Comparison of ENCODE assay signal across 12 cellular contexts in genomic region chr9:137705906-137706305, GRCh38.
A peak's percentile ranks its signal among the peaks of the same experiment; 100 is the strongest.
DNase-seq lines count a peak whose midpoint lies in the region; ATAC-seq and TF ChIP-seq lines count a peak whose summit lies in the region.
"Had no signal": no experiment of that assay in that cellular context is flagged by ENCODE, and none has a peak within 500 bp of the region (broad histone marks: within the 10 kb centered on the region; RNA-seq: fewer than 3 reads in every experiment).

No MANE protein-coding gene starts in this region.

- H3K27ac Mint-ChIP-seq in activated T-cell treated with anti-CD3 and anti-CD28 coated beads, Interleukin-2, amount 50 U/mL, for 24 hours: peak overlapping the region; percentile 32
- H3K27ac Mint-ChIP-seq in stimulated activated effector memory CD8-positive, alpha-beta T cell treated with anti-CD3 and anti-CD28 coated beads, Interleukin-12 subunit alpha, Interleukin-12 subunit beta, amount 100 ng/mL, for 72 hours: peak overlapping the region; percentile 81
- no peak overlapping the region for H3K27ac Mint-ChIP-seq in neural progenitor cell

- H3K27me3 Mint-ChIP-seq in activated T-cell treated with anti-CD3 and anti-CD28 coated beads, Interleukin-2, amount 50 U/mL, for 24 hours: no peaks in the 10 kb centered on the region
- H3K27me3 Mint-ChIP-seq in activated T-cell treated with anti-CD3 and anti-CD28 coated beads, Interleukin-2, amount 50 U/mL, for 4 hours (ENCODE audit: low read depth): no peaks in the 10 kb centered on the region
- no peaks in the 10 kb centered on the region for H3K27me3 Mint-ChIP-seq in neural progenitor cell (ENCODE audit: insufficient read depth, low read depth)

- no peaks in the 10 kb centered on the region for H3K9me2 ChIP-seq in OCI-LY7 (ENCODE audit: insufficient read depth, low read length)

- peaks cover 12% of the 10 kb centered on the region for H3K9me3 Mint-ChIP-seq in activated T-cell treated with anti-CD3 and anti-CD28 coated beads, Interleukin-2, amount 50 U/mL, for 24 hours
- H3K9me3 Mint-ChIP-seq in activated T-cell treated with anti-CD3 and anti-CD28 coated beads, Interleukin-2, amount 50 U/mL, for 4 hours: peaks cover 14% of the 10 kb centered on the region
- peaks cover 8% of the 10 kb centered on the region for H3K9me3 Mint-ChIP-seq in stimulated activated effector memory CD8-positive, alpha-beta T cell treated with anti-CD3 and anti-CD28 coated beads, Interleukin-12 subunit alpha, Interleukin-12 subunit beta, amount 100 ng/mL, for 72 hours
- H3K9me3 Mint-ChIP-seq in neural progenitor cell: peaks cover 20% of the 10 kb centered on the region

- H3K4me3 ChIP-seq in OCI-LY7 (ENCODE audit: low read depth, low read length, poor library complexity, severe bottlenecking): peak overlapping the region; percentile 19
- no peak overlapping the region for H3K4me3 ChIP-seq in neural progenitor cell
- H3K4me3 ChIP-seq in tibial nerve: no peak overlapping the region
- H3K4me3 ChIP-seq: left ventricle myocardium inferior, pancreas had no signal

- H3K4me2 ChIP-seq in OCI-LY7 (ENCODE audit: low read length): peak overlapping the region; percentile 72
- no peak overlapping the region for H3K4me2 ChIP-seq in neural progenitor cell

- no peak for DNase-seq in activated T-cell treated with anti-CD3 and anti-CD28 coated beads, Interleukin-2, amount 50 U/mL, for 24 hours
- no peak for DNase-seq in activated T-cell treated with anti-CD3 and anti-CD28 coated beads, Interleukin-2, amount 50 U/mL, for 4 hours
- DNase-seq in OCI-LY7 (ENCODE audit: low spot score) (no peak), neural progenitor cell (ENCODE audit: low spot score) (no peak), tibial nerve (ENCODE audit: low spot score in 2 of 2) (no peak)
- DNase-seq in stimulated activated effector memory CD8-positive, alpha-beta T cell treated with anti-CD3 and anti-CD28 coated beads, Interleukin-12 subunit alpha, Interleukin-12 subunit beta, amount 100 ng/mL, for 72 hours (ENCODE audit: low spot score in 2 of 2): no peak
- DNase-seq: foreskin fibroblast, left ventricle myocardium inferior, pancreas, T1000 had no signal

- BruUV-seq in OCI-LY7 (replicated peaks; lab: Mats Ljungman, UMichigan): no TSS peak

- ATAC-seq in activated T-cell treated with anti-CD3 and anti-CD28 coated beads, Interleukin-2, amount 50 U/mL, for 4 hours: no peak
- ATAC-seq in GM21529 (IDR thresholded peaks at IDR 0.05; ENCODE audit: unreplicated experiment) (peak; percentile 39), GM21528 (IDR thresholded peaks at IDR 0.05; ENCODE audit: low FRiP score, unreplicated experiment) (no peak)
- peak; percentile 44 for ATAC-seq in stimulated activated effector memory CD8-positive, alpha-beta T cell treated with anti-CD3 and anti-CD28 coated beads, Interleukin-12 subunit alpha, Interleukin-12 subunit beta, amount 100 ng/mL, for 72 hours
- ATAC-seq: pancreas had no signal

- intact Hi-C loops in OCI-LY7 (cut with micrococcal nuclease; ENCODE audit: unreplicated experiment): no loop called here

- H3K9me3 ChIP-seq in OCI-LY7 (ENCODE audit: low read length) (peaks cover 18% of the 10 kb centered on the region), neural progenitor cell (ENCODE audit: low read depth) (no peaks in the 10 kb centered on the region), tibial nerve (peaks cover 0 to 14% (median 0%) of the 10 kb centered on the region in 4 donors)
- H3K9me3 ChIP-seq: pancreas had no signal

- WGBS in tibial nerve, 2 donors: 62 to 73% methylated on average over 6 to 10 of the region's 10 CpGs

- H2AFZ ChIP-seq in OCI-LY7 (ENCODE audit: low read length) (no peak overlapping the region), neural progenitor cell (replicated peaks) (no peak overlapping the region)

- POLR2A ChIA-PET in OCI-LY7 (lab: Charles Lee): no interaction called here

- H3K27ac ChIP-seq in OCI-LY7 (ENCODE audit: low read depth, low read length, poor library complexity, severe bottlenecking): peak overlapping the region; percentile 56
- H3K27ac ChIP-seq in neural progenitor cell: no peak overlapping the region
- H3K27ac ChIP-seq in tibial nerve: no peak overlapping the region
- H3K27ac ChIP-seq: left ventricle myocardium inferior, pancreas had no signal

- H3K36me3 ChIP-seq in OCI-LY7 (ENCODE audit: insufficient read depth, low read length) (peaks cover 61% of the 10 kb centered on the region), neural progenitor cell (peaks cover 10% of the 10 kb centered on the region), tibial nerve (peaks cover 0 to 10% (median 0%) of the 10 kb centered on the region in 3 donors)
- H3K36me3 ChIP-seq: pancreas had no signal

- CTCF ChIA-PET in OCI-LY7 (lab: Charles Lee; ENCODE audit: unreplicated experiment): no interaction called here

- peaks cover 46% of the 10 kb centered on the region for H3K36me3 Mint-ChIP-seq in activated T-cell treated with anti-CD3 and anti-CD28 coated beads, Interleukin-2, amount 50 U/mL, for 24 hours (ENCODE audit: low read depth)
- H3K36me3 Mint-ChIP-seq in activated T-cell treated with anti-CD3 and anti-CD28 coated beads, Interleukin-2, amount 50 U/mL, for 4 hours (ENCODE audit: insufficient read depth): peaks cover 8% of the 10 kb centered on the region
- H3K36me3 Mint-ChIP-seq in stimulated activated effector memory CD8-positive, alpha-beta T cell treated with anti-CD3 and anti-CD28 coated beads, Interleukin-12 subunit alpha, Interleukin-12 subunit beta, amount 100 ng/mL, for 72 hours: peaks cover 12% of the 10 kb centered on the region
- H3K36me3 Mint-ChIP-seq in neural progenitor cell: peaks cover 19% of the 10 kb centered on the region

- no peak for TF ChIP-seq CTCF in OCI-LY7 (conservative IDR thresholded peaks at IDR 0.05; ENCODE audit: low read length)
- no peak for TF ChIP-seq CTCF in neural progenitor cell (IDR thresholded peaks at IDR 0.05)
- no peak for TF ChIP-seq CTCF in tibial nerve (IDR thresholded peaks at IDR 0.05)

- H3K4me3 Mint-ChIP-seq in activated T-cell treated with anti-CD3 and anti-CD28 coated beads, Interleukin-2, amount 50 U/mL, for 24 hours: no peak overlapping the region
- no peak overlapping the region for H3K4me3 Mint-ChIP-seq in activated T-cell treated with anti-CD3 and anti-CD28 coated beads, Interleukin-2, amount 50 U/mL, for 4 hours
- peak overlapping the region; percentile 53 for H3K4me3 Mint-ChIP-seq in stimulated activated effector memory CD8-positive, alpha-beta T cell treated with anti-CD3 and anti-CD28 coated beads, Interleukin-12 subunit alpha, Interleukin-12 subunit beta, amount 100 ng/mL, for 72 hours
- H3K4me3 Mint-ChIP-seq in neural progenitor cell: no peak overlapping the region

- no peak for TF ChIP-seq POLR2A in tibial nerve (IDR thresholded peaks at IDR 0.05)

- H3K27me3 ChIP-seq in neural progenitor cell: no peaks in the 10 kb centered on the region
- H3K27me3 ChIP-seq in tibial nerve: no peaks in the 10 kb centered on the region
- H3K27me3 ChIP-seq: pancreas had no signal

- peaks cover 83% of the 10 kb centered on the region for H3K79me2 ChIP-seq in OCI-LY7 (ENCODE audit: insufficient read depth, low read depth, low read length)
- peaks cover 100% of the 10 kb centered on the region for H3K79me2 ChIP-seq in neural progenitor cell (ENCODE audit: low read depth)

- TF ChIP-seq EP300 in tibial nerve (IDR thresholded peaks at IDR 0.05): no peak

- no peak overlapping the region for H3K9ac ChIP-seq in neural progenitor cell

- H4K20me1 ChIP-seq in OCI-LY7 (ENCODE audit: insufficient read depth, low read length) (no peaks in the 10 kb centered on the region), neural progenitor cell (ENCODE audit: low read depth) (peaks cover 48% of the 10 kb centered on the region)

- peaks cover 52% of the 10 kb centered on the region for H3K4me1 Mint-ChIP-seq in activated T-cell treated with anti-CD3 and anti-CD28 coated beads, Interleukin-2, amount 50 U/mL, for 24 hours (ENCODE audit: low read depth)
- peaks cover 51% of the 10 kb centered on the region for H3K4me1 Mint-ChIP-seq in activated T-cell treated with anti-CD3 and anti-CD28 coated beads, Interleukin-2, amount 50 U/mL, for 4 hours (ENCODE audit: low read depth)
- peaks cover 49% of the 10 kb centered on the region for H3K4me1 Mint-ChIP-seq in stimulated activated effector memory CD8-positive, alpha-beta T cell treated with anti-CD3 and anti-CD28 coated beads, Interleukin-12 subunit alpha, Interleukin-12 subunit beta, amount 100 ng/mL, for 72 hours
- peaks cover 8% of the 10 kb centered on the region for H3K4me1 Mint-ChIP-seq in neural progenitor cell

- H3K4me1 ChIP-seq in OCI-LY7 (ENCODE audit: insufficient read depth, low read length, poor library complexity, severe bottlenecking): peaks cover 25% of the 10 kb centered on the region
- H3K4me1 ChIP-seq in neural progenitor cell: peaks cover 4% of the 10 kb centered on the region
- peaks cover 0 to 38% (median 11%) of the 10 kb centered on the region in 4 donors for H3K4me1 ChIP-seq in tibial nerve
- H3K4me1 ChIP-seq: pancreas had no signal

- H3F3A ChIP-seq in neural progenitor cell (ENCODE audit: low read depth): no peaks in the 10 kb centered on the region

Comparison
In these comparisons a context has a peak if more than half of its experiments do, and no peak if none do; other contexts are left out.
1. ATAC-seq: peak in GM21529 (single experiment) and stimulated activated effector memory CD8-positive, alpha-beta T cell treated with anti-CD3 and anti-CD28 coated beads, Interleukin-12 subunit alpha, Interleukin-12 subunit beta, amount 100 ng/mL, for 72 hours (single experiment); none in activated T-cell treated with anti-CD3 and anti-CD28 coated beads, Interleukin-2, amount 50 U/mL, for 4 hours (0 of 2) and GM21528 (single experiment).